In genomic region chr2:173822889-173823485, GRCh38 we compare ENCODE assay signal across 1 cellular context.
TF ChIP-seq lines count a peak whose summit lies in the region.

No MANE protein-coding gene starts in this region.

TF ChIP-seq in GM23338, 12 proteins besides CTCF, POLR2A, EP300 and RAD21 (continued from another document):
- TF ChIP-seq, protein P1, sequence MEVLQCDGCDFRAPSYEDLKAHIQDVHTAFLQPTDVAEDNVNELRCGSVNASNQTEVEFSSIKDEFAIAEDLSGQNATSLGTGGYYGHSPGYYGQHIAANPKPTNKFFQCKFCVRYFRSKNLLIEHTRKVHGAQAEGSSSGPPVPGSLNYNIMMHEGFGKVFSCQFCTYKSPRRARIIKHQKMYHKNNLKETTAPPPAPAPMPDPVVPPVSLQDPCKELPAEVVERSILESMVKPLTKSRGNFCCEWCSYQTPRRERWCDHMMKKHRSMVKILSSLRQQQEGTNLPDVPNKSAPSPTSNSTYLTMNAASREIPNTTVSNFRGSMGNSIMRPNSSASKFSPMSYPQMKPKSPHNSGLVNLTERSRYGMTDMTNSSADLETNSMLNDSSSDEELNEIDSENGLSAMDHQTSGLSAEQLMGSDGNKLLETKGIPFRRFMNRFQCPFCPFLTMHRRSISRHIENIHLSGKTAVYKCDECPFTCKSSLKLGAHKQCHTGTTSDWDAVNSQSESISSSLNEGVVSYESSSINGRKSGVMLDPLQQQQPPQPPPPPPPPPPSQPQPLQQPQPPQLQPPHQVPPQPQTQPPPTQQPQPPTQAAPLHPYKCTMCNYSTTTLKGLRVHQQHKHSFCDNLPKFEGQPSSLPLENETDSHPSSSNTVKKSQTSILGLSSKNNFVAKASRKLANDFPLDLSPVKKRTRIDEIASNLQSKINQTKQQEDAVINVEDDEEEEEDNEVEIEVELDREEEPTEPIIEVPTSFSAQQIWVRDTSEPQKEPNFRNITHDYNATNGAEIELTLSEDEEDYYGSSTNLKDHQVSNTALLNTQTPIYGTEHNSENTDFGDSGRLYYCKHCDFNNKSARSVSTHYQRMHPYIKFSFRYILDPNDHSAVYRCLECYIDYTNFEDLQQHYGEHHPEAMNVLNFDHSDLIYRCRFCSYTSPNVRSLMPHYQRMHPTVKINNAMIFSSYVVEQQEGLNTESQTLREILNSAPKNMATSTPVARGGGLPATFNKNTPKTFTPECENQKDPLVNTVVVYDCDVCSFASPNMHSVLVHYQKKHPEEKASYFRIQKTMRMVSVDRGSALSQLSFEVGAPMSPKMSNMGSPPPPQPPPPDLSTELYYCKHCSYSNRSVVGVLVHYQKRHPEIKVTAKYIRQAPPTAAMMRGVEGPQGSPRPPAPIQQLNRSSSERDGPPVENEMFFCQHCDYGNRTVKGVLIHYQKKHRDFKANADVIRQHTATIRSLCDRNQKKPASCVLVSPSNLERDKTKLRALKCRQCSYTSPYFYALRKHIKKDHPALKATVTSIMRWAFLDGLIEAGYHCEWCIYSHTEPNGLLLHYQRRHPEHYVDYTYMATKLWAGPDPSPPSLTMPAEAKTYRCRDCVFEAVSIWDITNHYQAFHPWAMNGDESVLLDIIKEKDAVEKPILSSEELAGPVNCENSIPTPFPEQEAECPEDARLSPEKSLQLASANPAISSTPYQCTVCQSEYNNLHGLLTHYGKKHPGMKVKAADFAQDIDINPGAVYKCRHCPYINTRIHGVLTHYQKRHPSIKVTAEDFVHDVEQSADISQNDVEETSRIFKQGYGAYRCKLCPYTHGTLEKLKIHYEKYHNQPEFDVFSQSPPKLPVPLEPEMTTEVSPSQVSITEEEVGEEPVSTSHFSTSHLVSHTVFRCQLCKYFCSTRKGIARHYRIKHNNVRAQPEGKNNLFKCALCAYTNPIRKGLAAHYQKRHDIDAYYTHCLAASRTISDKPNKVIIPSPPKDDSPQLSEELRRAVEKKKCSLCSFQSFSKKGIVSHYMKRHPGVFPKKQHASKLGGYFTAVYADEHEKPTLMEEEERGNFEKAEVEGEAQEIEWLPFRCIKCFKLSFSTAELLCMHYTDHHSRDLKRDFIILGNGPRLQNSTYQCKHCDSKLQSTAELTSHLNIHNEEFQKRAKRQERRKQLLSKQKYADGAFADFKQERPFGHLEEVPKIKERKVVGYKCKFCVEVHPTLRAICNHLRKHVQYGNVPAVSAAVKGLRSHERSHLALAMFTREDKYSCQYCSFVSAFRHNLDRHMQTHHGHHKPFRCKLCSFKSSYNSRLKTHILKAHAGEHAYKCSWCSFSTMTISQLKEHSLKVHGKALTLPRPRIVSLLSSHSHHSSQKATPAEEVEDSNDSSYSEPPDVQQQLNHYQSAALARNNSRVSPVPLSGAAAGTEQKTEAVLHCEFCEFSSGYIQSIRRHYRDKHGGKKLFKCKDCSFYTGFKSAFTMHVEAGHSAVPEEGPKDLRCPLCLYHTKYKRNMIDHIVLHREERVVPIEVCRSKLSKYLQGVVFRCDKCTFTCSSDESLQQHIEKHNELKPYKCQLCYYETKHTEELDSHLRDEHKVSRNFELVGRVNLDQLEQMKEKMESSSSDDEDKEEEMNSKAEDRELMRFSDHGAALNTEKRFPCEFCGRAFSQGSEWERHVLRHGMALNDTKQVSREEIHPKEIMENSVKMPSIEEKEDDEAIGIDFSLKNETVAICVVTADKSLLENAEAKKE (CRISPR knock-in tag; IDR thresholded peaks at IDR 0.05), result no peak
- TF ChIP-seq ZNF331 (CRISPR knock-in tag; IDR thresholded peaks at IDR 0.05; ENCODE audit: low read depth), result no peak
